1 cellular context compared by ENCODE assay signal in genomic region chr6:32095338-32096086, GRCh38.
TF ChIP-seq lines count a peak whose summit lies in the region.

No MANE protein-coding gene starts in this region.

TF ChIP-seq in A549, 52 proteins besides CTCF, POLR2A, EP300 and RAD21 (continued from another document):
- no peak for TF ChIP-seq HMGXB4 (CRISPR knock-in tag; IDR thresholded peaks at IDR 0.05; ENCODE audit: borderline replicate concordance)
- no peak for TF ChIP-seq ZNF302 (CRISPR knock-in tag; IDR thresholded peaks at IDR 0.05)
- TF ChIP-seq EHF (CRISPR knock-in tag; IDR thresholded peaks at IDR 0.05), result no peak
- no peak for TF ChIP-seq NFE2L2 (conservative IDR thresholded peaks at IDR 0.05; ENCODE audit: low read length)
- TF ChIP-seq CHD2 (IDR thresholded peaks at IDR 0.05; ENCODE audit: low read length, partially characterized antibody), result no peak
